Comparison of ENCODE assay signal across 10 cellular contexts in the genomic region with DNA sequence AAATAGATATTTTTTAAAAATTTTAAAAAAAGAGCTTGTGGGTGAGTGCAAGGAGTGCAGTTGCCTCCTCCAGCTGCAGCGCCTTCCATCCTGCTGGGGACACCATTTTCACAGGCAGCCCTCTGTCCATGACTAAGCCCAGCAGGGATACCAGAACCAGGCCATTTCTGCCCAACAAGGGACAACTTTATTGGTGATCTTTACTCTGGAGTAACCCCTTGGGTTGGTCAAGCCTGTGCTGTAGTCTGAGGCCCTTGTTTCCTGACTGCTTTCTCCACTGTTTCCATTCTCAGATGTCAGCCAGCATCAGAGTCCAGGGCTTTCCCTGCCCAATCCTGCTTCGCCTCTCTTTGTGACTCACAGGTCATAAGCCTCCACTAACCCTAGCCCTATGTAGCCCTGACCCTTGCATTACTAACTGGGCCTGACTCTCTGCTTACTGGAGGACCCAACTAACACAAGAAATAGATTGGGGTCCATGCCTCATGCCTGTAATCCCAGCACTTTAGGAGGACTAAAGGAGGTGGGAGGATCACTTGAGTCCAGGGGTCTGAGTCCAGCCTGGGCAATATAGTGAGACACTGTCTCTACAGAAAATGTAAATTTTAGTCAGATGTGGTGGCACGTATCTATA. TPM values are rescaled to one million over a fixed set of nuclear protein-coding genes. Genes with fewer than 3 reads are reported as not detected.
DNase-seq lines count a peak whose midpoint lies in the region; ATAC-seq and TF ChIP-seq lines count a peak whose summit lies in the region.
"Had no signal": no experiment of that assay in that cellular context is flagged by ENCODE, and none has a peak within 500 bp of the region (broad histone marks: within the 10 kb centered on the region; RNA-seq: fewer than 3 reads in every experiment).

No MANE protein-coding gene starts in this region.

- no peaks in the 10 kb centered on the region for H3K27me3 Mint-ChIP-seq in CD4-positive, CD25-positive, alpha-beta regulatory T cell
- no peaks in the 10 kb centered on the region for H3K27me3 Mint-ChIP-seq in naive thymus-derived CD8-positive, alpha-beta T cell

- H3K27ac ChIP-seq in CD4-positive, CD25-positive, alpha-beta regulatory T cell (ENCODE audit: insufficient read depth, low read length, poor library complexity, severe bottlenecking) = peak overlapping the region; percentile 78
- H3K27ac ChIP-seq in ascending aorta = peak overlapping the region; percentile 29 to 42

- 0 out of 2 replicates have a peak overlapping the region, but pooled peaks have one; percentile 60 for H2AFZ ChIP-seq in Loucy (ENCODE audit: low read length)

- peak overlapping the region in 2 of 4 donors; percentile 28 to 48 for H3K4me3 Mint-ChIP-seq in CD4-positive, CD25-positive, alpha-beta regulatory T cell
- H3K4me3 Mint-ChIP-seq in naive thymus-derived CD8-positive, alpha-beta T cell = peak overlapping the region in 9 of 10 donors; percentile 43 to 66 (median 58)

- POLR2A ChIA-PET in naive thymus-derived CD8-positive, alpha-beta T cell (lab: Charles Lee) = interaction anchor here (0.9 to 3.5 kb wide), 7 partner anchors 10 to 84 kb away, joined by 3 to 55 read pairs (median 9); partner anchors contain the start of genes RILPL2 and SNRNP35

- H3F3A ChIP-seq in Loucy (ENCODE audit: low read depth) = 0 out of 2 replicates have a peak, but pooled peaks cover 4% of the 10 kb centered on the region

- H3K9me2 ChIP-seq in Loucy (replicated peaks; ENCODE audit: low read depth, low read length) = no peaks in the 10 kb centered on the region

- no peaks in the 10 kb centered on the region for H3K9me3 ChIP-seq in CD4-positive, CD25-positive, alpha-beta regulatory T cell (ENCODE audit: control insufficient read depth in 2 of 2, low read length in 2 of 2)
- H3K9me3 ChIP-seq in Loucy (ENCODE audit: insufficient read depth, low read depth, low read length) = no peaks in the 10 kb centered on the region
- no peaks in the 10 kb centered on the region for H3K9me3 ChIP-seq in ascending aorta

- DNase-seq in CD4-positive, CD25-positive, alpha-beta regulatory T cell = no peak
- no peak for DNase-seq in ascending aorta (ENCODE audit: low spot score in 2 of 2)
- DNase-seq in naive thymus-derived CD8-positive, alpha-beta T cell = no peak
- DNase-seq in NCI-H82 (lab: John Stamatoyannopoulos, UW) = no peak
- DNase-seq in stimulated activated CD4-positive, alpha-beta T cell treated with anti-CD3 and anti-CD28 coated beads, Interleukin-15, amount 100 ng/mL, for 24 hours = no peak
- DNase-seq in iPS-NIHi7 (ENCODE audit: extremely low spot score) = no peak
- DNase-seq: glutamatergic neuron, NCI-H345 had no signal

- H3K79me2 ChIP-seq in Loucy (ENCODE audit: insufficient read depth, low read length) = no peaks in the 10 kb centered on the region

- H3K4me1 Mint-ChIP-seq in CD4-positive, CD25-positive, alpha-beta regulatory T cell = peaks cover 0 to 42% (median 28%) of the 10 kb centered on the region in 4 donors
- peaks cover 5 to 35% (median 14%) of the 10 kb centered on the region in 4 donors for H3K4me1 Mint-ChIP-seq in naive thymus-derived CD8-positive, alpha-beta T cell

- peak overlapping the region; percentile 81 to 94 (median 86) for H3K27ac Mint-ChIP-seq in CD4-positive, CD25-positive, alpha-beta regulatory T cell
- H3K27ac Mint-ChIP-seq in naive thymus-derived CD8-positive, alpha-beta T cell = peak overlapping the region in 9 of 10 donors; percentile 71 to 91 (median 82)

- no peaks in the 10 kb centered on the region for H3K9me3 Mint-ChIP-seq in CD4-positive, CD25-positive, alpha-beta regulatory T cell
- peaks cover 0 to 2% (median 0%) of the 10 kb centered on the region in 9 donors for H3K9me3 Mint-ChIP-seq in naive thymus-derived CD8-positive, alpha-beta T cell

- H3K36me3 Mint-ChIP-seq in CD4-positive, CD25-positive, alpha-beta regulatory T cell = no peaks in the 10 kb centered on the region
- H3K36me3 Mint-ChIP-seq in naive thymus-derived CD8-positive, alpha-beta T cell = no peaks in the 10 kb centered on the region

- no peaks in the 10 kb centered on the region for H3K36me3 ChIP-seq in CD4-positive, CD25-positive, alpha-beta regulatory T cell (ENCODE audit: control insufficient read depth, insufficient read depth, low read length)
- H3K36me3 ChIP-seq in Loucy (ENCODE audit: insufficient read depth, low read length) = no peaks in the 10 kb centered on the region
- no peaks in the 10 kb centered on the region for H3K36me3 ChIP-seq in ascending aorta

- H3K4me3 ChIP-seq in CD4-positive, CD25-positive, alpha-beta regulatory T cell (ENCODE audit: low read depth, low read length) = peak overlapping the region; percentile 19
- H3K4me3 ChIP-seq in Loucy (ENCODE audit: low read length, poor library complexity, severe bottlenecking) (no peak overlapping the region), ascending aorta (no peak overlapping the region)

- no peak for TF ChIP-seq CTCF in Loucy (conservative IDR thresholded peaks at IDR 0.05; ENCODE audit: low read length)
- TF ChIP-seq CTCF in ascending aorta (IDR thresholded peaks at IDR 0.05) = no peak

- no peaks in the 10 kb centered on the region for H3K27me3 ChIP-seq in CD4-positive, CD25-positive, alpha-beta regulatory T cell (ENCODE audit: control insufficient read depth, insufficient read depth, low read length)
- no peaks in the 10 kb centered on the region for H3K27me3 ChIP-seq in Loucy (ENCODE audit: insufficient read depth, low read length, poor library complexity, severe bottlenecking)
- H3K27me3 ChIP-seq in ascending aorta = no peaks in the 10 kb centered on the region

- no peak overlapping the region for H3K4me2 ChIP-seq in Loucy (ENCODE audit: low read depth, low read length, poor library complexity, severe bottlenecking)

- peaks cover 26% of the 10 kb centered on the region for H3K4me1 ChIP-seq in CD4-positive, CD25-positive, alpha-beta regulatory T cell (ENCODE audit: control insufficient read depth, insufficient read depth, low read length, poor library complexity, severe bottlenecking)
- H3K4me1 ChIP-seq in Loucy (ENCODE audit: insufficient read depth, low read length, poor library complexity, severe bottlenecking) (no peaks in the 10 kb centered on the region), ascending aorta (peaks cover 8 to 25% of the 10 kb centered on the region in 2 donors)

- ATAC-seq in CD4-positive, CD25-positive, alpha-beta regulatory T cell (ENCODE audit: low read depth in 2 of 2) = no peak
- ATAC-seq in naive thymus-derived CD8-positive, alpha-beta T cell = no peak
- no peak for ATAC-seq in GM19397 (IDR thresholded peaks at IDR 0.05; ENCODE audit: unreplicated experiment)

- H3K9ac ChIP-seq in Loucy (ENCODE audit: low read depth, low read length, poor library complexity, severe bottlenecking) = no peak overlapping the region

- intact Hi-C loops in ascending aorta (cut with DNase I) = no loop called here

- H4K20me1 ChIP-seq in Loucy (ENCODE audit: insufficient read depth, low read length, poor library complexity, severe bottlenecking) = no peaks in the 10 kb centered on the region

RNA-seq across cellular contexts. Expression of gene SNRNP35, which starts 8.7 kb away (rescaled TPM):
- 47.8 TPM for total RNA-seq in CD4-positive, CD25-positive, alpha-beta regulatory T cell
- polyA plus RNA-seq in CD4-positive, CD25-positive, alpha-beta regulatory T cell = 10 to 100 TPM; 43.5 to 54.4 (median 46.0) TPM
- 5.9 TPM for total RNA-seq in ascending aorta
- total RNA-seq in naive thymus-derived CD8-positive, alpha-beta T cell = 10 to 100 TPM; 46.6 to 48.8 TPM
- 10 to 100 TPM; 16.8 to 27.0 (median 20.4) TPM for polyA plus RNA-seq in naive thymus-derived CD8-positive, alpha-beta T cell

RNA-seq across cellular contexts. Expression of gene RILPL2, which starts 12.7 kb away (rescaled TPM):
- 14.7 TPM for total RNA-seq in CD4-positive, CD25-positive, alpha-beta regulatory T cell
- 10 to 100 TPM; 10.2 to 15.5 (median 10.9) TPM for polyA plus RNA-seq in CD4-positive, CD25-positive, alpha-beta regulatory T cell
- 7.2 TPM for total RNA-seq in ascending aorta
- total RNA-seq in naive thymus-derived CD8-positive, alpha-beta T cell = 1 to 10 TPM; 3.3 TPM
- 1 to 10 TPM; 3.2 to 4.4 (median 3.9) TPM for polyA plus RNA-seq in naive thymus-derived CD8-positive, alpha-beta T cell
